ENCODE assay signal across 8 cellular contexts in the genomic region with DNA sequence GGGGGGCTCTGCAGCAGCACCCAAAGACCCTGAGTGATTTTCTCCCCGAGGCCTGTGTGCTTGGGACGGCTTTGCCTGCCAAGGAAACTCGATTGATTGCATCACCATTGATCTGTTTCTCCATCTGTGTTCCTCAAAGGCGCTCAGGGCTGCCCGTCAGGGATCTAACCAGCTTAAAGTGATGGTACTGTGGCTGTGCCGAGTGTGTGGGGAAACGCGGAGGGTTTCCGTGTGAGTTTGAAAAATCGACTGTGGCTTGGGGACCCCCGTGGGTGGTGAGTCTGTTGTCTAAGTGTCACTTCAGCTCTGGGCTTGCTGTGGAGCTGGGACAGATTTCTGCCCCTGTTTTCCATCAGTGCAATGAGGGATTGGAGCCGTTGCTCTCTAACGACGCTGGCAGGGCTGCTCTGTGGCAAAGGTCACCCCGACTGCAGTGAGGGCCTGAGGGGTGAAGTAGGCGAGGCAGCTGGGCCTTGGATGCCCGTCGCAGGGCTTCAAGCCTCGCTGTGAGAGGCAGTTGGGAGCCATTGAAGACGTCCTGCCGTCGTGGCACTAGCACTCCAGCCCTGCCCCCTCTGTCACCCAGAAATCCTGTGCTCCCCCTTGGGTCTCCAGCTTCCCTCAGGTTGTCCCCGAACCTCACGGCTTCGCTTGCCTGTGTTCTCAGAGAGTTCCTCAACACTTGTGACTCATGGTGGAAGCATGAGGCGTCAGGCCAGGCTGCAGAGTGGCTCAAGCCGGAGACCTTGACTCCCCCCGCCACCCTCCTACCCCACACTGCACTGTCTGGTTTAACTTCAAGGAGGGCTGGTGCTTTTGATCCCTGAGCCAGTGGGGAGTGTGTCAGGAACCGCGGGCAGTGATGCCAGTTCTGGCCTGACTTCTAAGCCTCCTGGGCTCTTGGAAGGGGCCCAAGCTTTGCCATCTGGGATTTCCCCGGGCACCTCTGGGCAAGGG. TPM values are rescaled to one million over a fixed set of nuclear protein-coding genes. Genes with fewer than 3 reads are reported as not detected.
DNase-seq lines count a peak whose midpoint lies in the region; ATAC-seq, FAIRE-seq and TF ChIP-seq lines count a peak whose summit lies in the region.

No MANE protein-coding gene starts in this region.

- H3K27ac ChIP-seq in HepG2 (ENCODE audit: extremely low read length, insufficient read depth, low read length) (no peak overlapping the region), right lobe of liver (no peak overlapping the region), astrocyte (ENCODE audit: low read depth, low read length) (no peak overlapping the region), kidney (ENCODE audit: low read depth in 2 of 2, low read length in 2 of 2) (no peak overlapping the region)

- no peak overlapping the region for H3K9ac ChIP-seq in HepG2 (ENCODE audit: insufficient read depth, low read depth, low read length)
- peak overlapping the region; percentile 11 for H3K9ac ChIP-seq in astrocyte (ENCODE audit: low read length)
- H3K9ac ChIP-seq in kidney (ENCODE audit: low read length in 2 of 2), result no peak overlapping the region

- H3K27me3 Mint-ChIP-seq in astrocyte (ENCODE audit: low read depth, unreplicated experiment), result peaks cover 19% of the 10 kb centered on the region

- intact Hi-C loops in HepG2 (cut with micrococcal nuclease; ENCODE audit: unreplicated experiment), result no loop called here
- intact Hi-C loops in right lobe of liver (cut with DNase I), result no loop called here
- intact Hi-C loops in kidney (cut with DNase I), result no loop called here

- peak overlapping the region; percentile 55 for H3K27ac Mint-ChIP-seq in astrocyte (ENCODE audit: unreplicated experiment)

- TF ChIP-seq POLR2A in HepG2 (IDR thresholded peaks at IDR 0.05; ENCODE audit: insufficient read depth in 1 of 2, low read depth in 2 of 2, low read length in 2 of 2) (no peak), right lobe of liver (IDR thresholded peaks at IDR 0.05) (no peak), GM12891 (IDR thresholded peaks at IDR 0.05; ENCODE audit: low read depth, low read length) (no peak)

- CTCF ChIA-PET in HepG2 (lab: Yijun Ruan, JAX; ENCODE audit: low intra/inter-chr PET ratio, low total read pairs), result no interaction called here

- in situ Hi-C loops in HepG2 (cut with HindIII; ENCODE audit: extremely low pct_ligation_motif_present, low pct_unique_long_range_greater_than_20kb), result no loop called here

- H3K79me2 ChIP-seq in HepG2 (ENCODE audit: insufficient read depth, low read length) (no peaks in the 10 kb centered on the region), astrocyte (ENCODE audit: insufficient read depth, low read length) (no peaks in the 10 kb centered on the region)

- POLR2A ChIA-PET in HepG2 (lab: Yijun Ruan, JAX), result no interaction called here

- H4K20me1 ChIP-seq in HepG2 (ENCODE audit: insufficient read depth, low read length) (no peaks in the 10 kb centered on the region), astrocyte (ENCODE audit: insufficient read depth, low read length) (no peaks in the 10 kb centered on the region)

- H3K4me3 Mint-ChIP-seq in astrocyte (ENCODE audit: unreplicated experiment), result no peak overlapping the region

- H3K36me3 ChIP-seq in HepG2 (replicated peaks in 1 of 2; ENCODE audit: control insufficient read depth in 1 of 2, insufficient read depth in 2 of 2, low read length in 2 of 2) (no peaks in the 10 kb centered on the region), right lobe of liver (no peaks in the 10 kb centered on the region), astrocyte (ENCODE audit: insufficient read depth, low read length) (no peaks in the 10 kb centered on the region), kidney (ENCODE audit: control insufficient read depth in 1 of 2, insufficient read depth in 2 of 2, low read length in 2 of 2) (no peaks in the 10 kb centered on the region), BE2C (no peaks in the 10 kb centered on the region)

- no peak; the same call in 1 of the 3 replicates for ATAC-seq in HepG2
- no peak for ATAC-seq in right lobe of liver

- no peaks in the 10 kb centered on the region for H3K9me3 Mint-ChIP-seq in astrocyte (ENCODE audit: unreplicated experiment)

- DNase-seq in HepG2 (ENCODE audit: low spot score) (no peak), right lobe of liver (no peak), astrocyte (ENCODE audit: low read depth) (peak; percentile 76), kidney (peak; percentile 87), GM12891 (ENCODE audit: insufficient read length, low spot score) (no peak), BE2C (no peak), NOMO-1 (lab: John Stamatoyannopoulos, UW; ENCODE audit: unreplicated experiment in 2 of 2) (no peak)
- DNase-seq in stimulated activated CD8-positive, alpha-beta memory T cell treated with anti-CD3 and anti-CD28 coated beads, Interleukin-4, amount 100 ng/mL, for 48 hours, result no peak

- 25% methylated on average over 10 of the region's 31 CpGs for WGBS in HepG2 (ENCODE audit: low lambda C conversion rate)
- WGBS in right lobe of liver (ENCODE audit: insufficient coverage, low coverage, low lambda C conversion rate, missing lambda C conversion rate), result 35% methylated on average over 7 of the region's 31 CpGs

- H3K4me2 ChIP-seq in HepG2 (ENCODE audit: low read depth, low read length) (no peak overlapping the region), astrocyte (ENCODE audit: low read length) (peak overlapping the region; percentile 65)

- H3K27me3 ChIP-seq in HepG2 (ENCODE audit: control insufficient read depth in 1 of 2, insufficient read depth in 2 of 2, low read length in 2 of 2) (peaks cover 4 to 50% of the 10 kb centered on the region in 2 experiments), right lobe of liver (no peaks in the 10 kb centered on the region), astrocyte (ENCODE audit: insufficient read depth, low read length) (peaks cover 6% of the 10 kb centered on the region), BE2C (no peaks in the 10 kb centered on the region)

- H3K9me3 ChIP-seq in HepG2 (ENCODE audit: low read length), result no peaks in the 10 kb centered on the region
- no peaks in the 10 kb centered on the region for H3K9me3 ChIP-seq in right lobe of liver
- H3K9me3 ChIP-seq in astrocyte (ENCODE audit: insufficient read depth, low read depth, low read length), result no peaks in the 10 kb centered on the region
- no peaks in the 10 kb centered on the region for H3K9me3 ChIP-seq in kidney (ENCODE audit: control insufficient read depth in 1 of 2, low read length in 2 of 2)
- H3K9me3 ChIP-seq in BE2C, result no peaks in the 10 kb centered on the region

- peaks cover 21% of the 10 kb centered on the region for H3K4me1 Mint-ChIP-seq in astrocyte (ENCODE audit: low read depth, unreplicated experiment)

- no peak for TF ChIP-seq CTCF in HepG2 (CRISPR knock-in tag; IDR thresholded peaks at IDR 0.05)
- TF ChIP-seq CTCF in right lobe of liver (IDR thresholded peaks at IDR 0.05), result no peak
- no peak for TF ChIP-seq CTCF in astrocyte (IDR thresholded peaks at IDR 0.05; ENCODE audit: insufficient read depth, low read depth, low read length)
- TF ChIP-seq CTCF in kidney (IDR thresholded peaks at IDR 0.05; ENCODE audit: borderline replicate concordance, extremely low read depth, insufficient read depth), result no peak
- no peak for TF ChIP-seq CTCF in BE2C (IDR thresholded peaks at IDR 0.05; ENCODE audit: low read depth, low read length)

- no TSS peak for BruUV-seq in HepG2 (replicated peaks; lab: Mats Ljungman, UMichigan)

- FAIRE-seq in HepG2 (lab: Jason Lieb, UNC) (no peak), astrocyte (lab: Jason Lieb, UNC) (peak; percentile 39), kidney (lab: Jason Lieb, UNC) (no peak), GM12891 (lab: Jason Lieb, UNC) (no peak)

- no peak for TF ChIP-seq EP300 in HepG2 (IDR thresholded peaks at IDR 0.05; ENCODE audit: low read depth in 2 of 2, low read length in 2 of 2)
- TF ChIP-seq EP300 in HepG2 (CRISPR knock-in tag; IDR thresholded peaks at IDR 0.05; ENCODE audit: borderline replicate concordance), result no peak

- H3K4me1 ChIP-seq in HepG2 (ENCODE audit: insufficient read depth, low read length), result no peaks in the 10 kb centered on the region
- H3K4me1 ChIP-seq in right lobe of liver, result no peaks in the 10 kb centered on the region
- peaks cover 19% of the 10 kb centered on the region for H3K4me1 ChIP-seq in astrocyte (ENCODE audit: insufficient read depth, low read length)
- H3K4me1 ChIP-seq in kidney (ENCODE audit: control insufficient read depth in 1 of 2, insufficient read depth in 1 of 2, low read depth in 1 of 2, low read length in 2 of 2), result no peaks in the 10 kb centered on the region
- peaks cover 4% of the 10 kb centered on the region for H3K4me1 ChIP-seq in BE2C

- no peak for TF ChIP-seq RAD21 in HepG2 (CRISPR knock-in tag; IDR thresholded peaks at IDR 0.05)

- H2AFZ ChIP-seq in HepG2 (ENCODE audit: low read length), result no peak overlapping the region
- H2AFZ ChIP-seq in astrocyte (ENCODE audit: low read depth, low read length), result peak overlapping the region; percentile 53

- no peaks in the 10 kb centered on the region for H3K36me3 Mint-ChIP-seq in astrocyte (ENCODE audit: low read depth, unreplicated experiment)

- no peak overlapping the region for H3K4me3 ChIP-seq in HepG2 (replicated peaks in 1 of 3; ENCODE audit: insufficient read depth in 1 of 3, low read depth in 2 of 3, low read length in 3 of 3)
- H3K4me3 ChIP-seq in right lobe of liver, result no peak overlapping the region
- no peak overlapping the region for H3K4me3 ChIP-seq in astrocyte (ENCODE audit: insufficient read depth, low read depth, low read length)
- no peak overlapping the region for H3K4me3 ChIP-seq in kidney (ENCODE audit: low read length in 2 of 2)
- no peak overlapping the region for H3K4me3 ChIP-seq in BE2C (ENCODE audit: low read depth, low read length)

RNA-seq across cellular contexts. Expression of a gene that starts 21.8 kb away (rescaled TPM):
- total RNA-seq in HepG2 (2016; rRNA removed; fragmentation: Illumina TruSeq; extraction: Trizol) (not detected in 2 replicates), right lobe of liver (under 1 TPM in 1 of 6 experiments, not detected in 5; 0.06 TPM), astrocyte (0.11 and 0.17 TPM in 2 replicates), kidney (0.63 TPM)
- total RNA-seq in HepG2 (2016; cell fraction: cytosol; rRNA removed; fragmentation: Illumina TruSeq; extraction: Trizol; ENCODE audit: low read depth), result not detected in 2 replicates
- not detected in 2 replicates for total RNA-seq in HepG2 (2016; cell fraction: insoluble cytoplasmic fraction; rRNA removed; fragmentation: Illumina TruSeq; extraction: Trizol)
- total RNA-seq in HepG2 (2016; cell fraction: membrane; rRNA removed; fragmentation: Illumina TruSeq; extraction: Trizol), result not detected in 2 replicates
- not detected in 2 replicates for total RNA-seq in HepG2 (2016; cell fraction: nucleus; rRNA removed; fragmentation: Illumina TruSeq; extraction: Trizol)
- polyA plus RNA-seq in HepG2 (2011; rRNA removed) (not detected in 2 replicates), kidney (ENCODE audit: insufficient read depth, low read depth, low replicate concordance) (not detected)
- polyA plus RNA-seq in HepG2 (2011; cell fraction: cytosol; rRNA removed), result not detected in 2 replicates
- 0.02 TPM in 2 replicates for polyA plus RNA-seq in HepG2 (2011; cell fraction: nucleus; rRNA removed)
- 0.03 TPM in 1 of 2 replicates, not detected in the other for polyA plus RNA-seq in HepG2 (2012)
- not detected in 2 replicates for polyA plus RNA-seq in HepG2 (2016; cell fraction: cytosol; fragmentation: Illumina TruSeq; extraction: Trizol; ENCODE audit: low read depth)
- polyA plus RNA-seq in HepG2 (2016; cell fraction: insoluble cytoplasmic fraction; fragmentation: Illumina TruSeq; extraction: Trizol; ENCODE audit: low read depth), result not detected in 2 replicates
- not detected in 2 replicates for polyA plus RNA-seq in HepG2 (2016; cell fraction: membrane; fragmentation: Illumina TruSeq; extraction: Trizol; ENCODE audit: low read depth)
- polyA plus RNA-seq in HepG2 (2016; cell fraction: nucleus; fragmentation: Illumina TruSeq; extraction: Trizol; ENCODE audit: insufficient read depth, low read depth), result not detected in 2 replicates
- polyA minus RNA-seq in HepG2 (2011; rRNA and poly(A)+ RNA removed; ENCODE audit: low replicate concordance), result 0.04 and 0.05 TPM in 2 replicates
- not detected in 2 replicates for polyA minus RNA-seq in HepG2 (2011; cell fraction: cytosol; rRNA and poly(A)+ RNA removed)
- polyA minus RNA-seq in HepG2 (2011; cell fraction: nucleus; rRNA and poly(A)+ RNA removed), result not detected in 2 replicates
- polyA plus RNA-seq in GM12891 (2012; ENCODE audit: low read depth, missing spikeins), result not detected
- not detected for polyA plus RNA-seq in BE2C (2012; ENCODE audit: insufficient read depth, insufficient read length, low read depth)

RNA-seq across cellular contexts. Expression of a gene that starts 59.8 kb away (rescaled TPM):
- total RNA-seq in HepG2 (2016; rRNA removed; fragmentation: Illumina TruSeq; extraction: Trizol) (81.3 and 88.2 TPM in 2 replicates), right lobe of liver (100 to 1,000 TPM in 2 of 6 experiments, 10 to 100 TPM in 4; 31.0 to 104 (median 32.8) TPM), astrocyte (45.5 and 58.7 TPM in 2 replicates), kidney (51.8 TPM)
- total RNA-seq in HepG2 (2016; cell fraction: cytosol; rRNA removed; fragmentation: Illumina TruSeq; extraction: Trizol; ENCODE audit: low read depth), result 128 and 142 TPM in 2 replicates
- 77.0 and 92.6 TPM in 2 replicates for total RNA-seq in HepG2 (2016; cell fraction: insoluble cytoplasmic fraction; rRNA removed; fragmentation: Illumina TruSeq; extraction: Trizol)
- total RNA-seq in HepG2 (2016; cell fraction: membrane; rRNA removed; fragmentation: Illumina TruSeq; extraction: Trizol), result 138 and 159 TPM in 2 replicates
- 32.9 and 36.8 TPM in 2 replicates for total RNA-seq in HepG2 (2016; cell fraction: nucleus; rRNA removed; fragmentation: Illumina TruSeq; extraction: Trizol)
- polyA plus RNA-seq in HepG2 (2011; rRNA removed) (44.3 and 47.8 TPM in 2 replicates), kidney (ENCODE audit: insufficient read depth, low read depth, low replicate concordance) (180 TPM)
- 48.9 and 72.7 TPM in 2 replicates for polyA plus RNA-seq in HepG2 (2011; cell fraction: cytosol; rRNA removed)
- 39.6 and 43.4 TPM in 2 replicates for polyA plus RNA-seq in HepG2 (2011; cell fraction: nucleus; rRNA removed)
- 22.5 and 32.4 TPM in 2 replicates for polyA plus RNA-seq in HepG2 (2012)
- polyA plus RNA-seq in HepG2 (2016; cell fraction: cytosol; fragmentation: Illumina TruSeq; extraction: Trizol; ENCODE audit: low read depth), result 155 and 179 TPM in 2 replicates
- 84.3 and 101 TPM in 2 replicates for polyA plus RNA-seq in HepG2 (2016; cell fraction: insoluble cytoplasmic fraction; fragmentation: Illumina TruSeq; extraction: Trizol; ENCODE audit: low read depth)
- 130 and 146 TPM in 2 replicates for polyA plus RNA-seq in HepG2 (2016; cell fraction: membrane; fragmentation: Illumina TruSeq; extraction: Trizol; ENCODE audit: low read depth)
- polyA plus RNA-seq in HepG2 (2016; cell fraction: nucleus; fragmentation: Illumina TruSeq; extraction: Trizol; ENCODE audit: insufficient read depth, low read depth), result 72.3 and 78.7 TPM in 2 replicates
- polyA minus RNA-seq in HepG2 (2011; rRNA and poly(A)+ RNA removed; ENCODE audit: low replicate concordance), result 8.8 and 14.5 TPM in 2 replicates
- 7.8 and 8.0 TPM in 2 replicates for polyA minus RNA-seq in HepG2 (2011; cell fraction: cytosol; rRNA and poly(A)+ RNA removed)
- polyA minus RNA-seq in HepG2 (2011; cell fraction: nucleus; rRNA and poly(A)+ RNA removed), result 12.2 and 13.9 TPM in 2 replicates
- 62.8 TPM for polyA plus RNA-seq in GM12891 (2012; ENCODE audit: low read depth, missing spikeins)
- polyA plus RNA-seq in BE2C (2012; ENCODE audit: insufficient read depth, insufficient read length, low read depth), result 624 TPM

Comparison
In these comparisons a context has a peak if more than half of its experiments do, and no peak if none do; other contexts are left out.
1. DNase-seq: peak in astrocyte (single experiment) and kidney (single experiment); none in HepG2 (single experiment), right lobe of liver (0 of 3), GM12891 (single experiment), BE2C (single experiment), stimulated activated CD8-positive, alpha-beta memory T cell treated with anti-CD3 and anti-CD28 coated beads, Interleukin-4, amount 100 ng/mL, for 48 hours (single experiment) and NOMO-1 (0 of 2).